Comparison of ENCODE assay signal across 1 cellular context in the genomic region with DNA sequence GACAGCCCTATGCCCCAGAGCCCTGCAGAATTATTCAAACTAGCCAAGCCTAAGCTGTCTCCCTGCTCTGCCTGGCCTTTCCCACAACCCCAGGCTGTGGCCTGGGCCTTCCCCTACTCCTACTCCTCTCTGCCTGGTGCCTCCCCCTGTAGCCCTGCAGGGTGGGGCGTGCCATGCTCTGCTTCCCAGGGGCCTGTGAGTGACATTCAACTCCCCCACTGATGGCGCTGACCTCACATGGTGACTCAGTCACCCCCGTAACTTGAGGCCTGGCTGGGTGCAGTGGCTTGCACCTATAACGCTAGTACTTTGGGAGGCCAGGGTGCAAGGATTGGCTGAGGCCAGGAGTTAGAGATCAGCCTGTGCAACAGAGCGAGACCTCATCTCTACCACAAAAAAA.
A peak's percentile ranks its signal among the peaks of the same experiment; 100 is the strongest.
TF ChIP-seq lines count a peak whose summit lies in the region.

No MANE protein-coding gene starts in this region.

TF ChIP-seq in K562, 482 proteins besides CTCF, POLR2A, EP300 and RAD21 (continued from another document):
- TF ChIP-seq, protein P1, sequence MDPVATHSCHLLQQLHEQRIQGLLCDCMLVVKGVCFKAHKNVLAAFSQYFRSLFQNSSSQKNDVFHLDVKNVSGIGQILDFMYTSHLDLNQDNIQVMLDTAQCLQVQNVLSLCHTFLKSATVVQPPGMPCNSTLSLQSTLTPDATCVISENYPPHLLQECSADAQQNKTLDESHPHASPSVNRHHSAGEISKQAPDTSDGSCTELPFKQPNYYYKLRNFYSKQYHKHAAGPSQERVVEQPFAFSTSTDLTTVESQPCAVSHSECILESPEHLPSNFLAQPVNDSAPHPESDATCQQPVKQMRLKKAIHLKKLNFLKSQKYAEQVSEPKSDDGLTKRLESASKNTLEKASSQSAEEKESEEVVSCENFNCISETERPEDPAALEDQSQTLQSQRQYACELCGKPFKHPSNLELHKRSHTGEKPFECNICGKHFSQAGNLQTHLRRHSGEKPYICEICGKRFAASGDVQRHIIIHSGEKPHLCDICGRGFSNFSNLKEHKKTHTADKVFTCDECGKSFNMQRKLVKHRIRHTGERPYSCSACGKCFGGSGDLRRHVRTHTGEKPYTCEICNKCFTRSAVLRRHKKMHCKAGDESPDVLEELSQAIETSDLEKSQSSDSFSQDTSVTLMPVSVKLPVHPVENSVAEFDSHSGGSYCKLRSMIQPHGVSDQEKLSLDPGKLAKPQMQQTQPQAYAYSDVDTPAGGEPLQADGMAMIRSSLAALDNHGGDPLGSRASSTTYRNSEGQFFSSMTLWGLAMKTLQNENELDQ (CRISPR knock-in tag; IDR thresholded peaks at IDR 0.05; ENCODE audit: borderline replicate concordance), result no peak
- TF ChIP-seq ZNF384 (IDR thresholded peaks at IDR 0.05; ENCODE audit: low read depth, low read length) (no peak), SIN3B (IDR thresholded peaks at IDR 0.05; ENCODE audit: low read depth) (no peak), SLC30A9 (CRISPR knock-in tag; IDR thresholded peaks at IDR 0.05) (no peak), YY1 (IDR thresholded peaks at IDR 0.05; ENCODE audit: borderline replicate concordance in 1 of 3, control insufficient read depth in 1 of 3, extremely low read depth in 1 of 3, insufficient read depth in 3 of 3, insufficient read length in 1 of 3, insufficient replicate concordance in 2 of 3, low read depth in 1 of 3, low read length in 2 of 3) (no peak), ETV5 (CRISPR knock-in tag; IDR thresholded peaks at IDR 0.05; ENCODE audit: low read depth) (no peak)
- TF ChIP-seq, protein P2, sequence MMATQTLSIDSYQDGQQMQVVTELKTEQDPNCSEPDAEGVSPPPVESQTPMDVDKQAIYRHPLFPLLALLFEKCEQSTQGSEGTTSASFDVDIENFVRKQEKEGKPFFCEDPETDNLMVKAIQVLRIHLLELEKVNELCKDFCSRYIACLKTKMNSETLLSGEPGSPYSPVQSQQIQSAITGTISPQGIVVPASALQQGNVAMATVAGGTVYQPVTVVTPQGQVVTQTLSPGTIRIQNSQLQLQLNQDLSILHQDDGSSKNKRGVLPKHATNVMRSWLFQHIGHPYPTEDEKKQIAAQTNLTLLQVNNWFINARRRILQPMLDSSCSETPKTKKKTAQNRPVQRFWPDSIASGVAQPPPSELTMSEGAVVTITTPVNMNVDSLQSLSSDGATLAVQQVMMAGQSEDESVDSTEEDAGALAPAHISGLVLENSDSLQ (IDR thresholded peaks at IDR 0.05), result 0 out of 2 replicates have a peak, but pooled peaks have one; percentile 21
